Comparison of ENCODE assay signal across 30 cellular contexts in the genomic region with DNA sequence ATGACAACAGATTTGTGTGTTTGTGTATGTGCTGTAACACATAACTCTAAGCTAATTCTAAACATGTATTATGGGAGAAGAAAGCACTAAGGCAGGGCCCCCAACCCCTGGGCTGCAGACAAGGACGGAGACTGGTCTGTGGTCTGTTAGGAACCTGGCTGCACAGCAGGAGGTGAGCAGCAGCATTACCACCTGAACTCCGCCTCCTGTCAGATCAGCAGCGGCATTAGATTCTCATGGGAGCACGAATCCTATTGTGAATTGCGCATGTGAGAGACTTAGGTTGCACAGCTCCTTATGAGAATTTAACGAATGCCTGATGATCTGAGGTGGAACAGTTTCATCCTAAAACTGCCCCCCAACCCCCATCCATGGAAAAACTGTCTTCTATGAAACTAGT. TPM values are rescaled to one million over a fixed set of nuclear protein-coding genes. Genes with fewer than 3 reads are reported as not detected.
"Had no signal": no experiment of that assay in that cellular context is flagged by ENCODE, and none has a peak within 500 bp of the region (broad histone marks: within the 10 kb centered on the region; RNA-seq: fewer than 3 reads in every experiment).

No MANE protein-coding gene starts in this region.

- H3K9me3 ChIP-seq: gastroesophageal sphincter, pancreas, prostate gland, upper lobe of left lung, vagina had no signal

- H3K4me1 ChIP-seq: pancreas, prostate gland, upper lobe of left lung, vagina had no signal

- H3K27ac ChIP-seq: gastroesophageal sphincter, hepatocyte, pancreas, prostate gland, skin epidermis, upper lobe of left lung, vagina had no signal

- H3K27me3 ChIP-seq: gastroesophageal sphincter, hepatocyte, pancreas, upper lobe of left lung, vagina had no signal

- H3K9me3 Mint-ChIP-seq: activated CD4-positive, alpha-beta memory T cell treated with anti-CD3 and anti-CD28 coated beads, Interleukin-2, amount 10 ng/mL, durations not matched to agents 7 days and 5 days; activated CD4-positive, alpha-beta T cell treated with anti-CD3 and anti-CD28 coated beads, Interleukin-2, amount 10 ng/mL, durations not matched to agents 7 days and 5 days; activated T-cell treated with anti-CD3 and anti-CD28 coated beads, Interleukin-2, amount 50 U/mL, for 72 hours; central memory CD8-positive, alpha-beta T cell; mesothelial cell of epicardium; stimulated activated effector memory CD8-positive, alpha-beta T cell treated with anti-CD3 and anti-CD28 coated beads, Interleukin-12 subunit alpha, Interleukin-12 subunit beta, amount 100 ng/mL, for 72 hours; stimulated activated naive CD8-positive, alpha-beta T cell treated with anti-CD3 and anti-CD28 coated beads, Interleukin-15, Interleukin-2, amounts not matched to agents 100 ng/mL and 50 ng/mL, for 24 hours; T-helper 1 cell treated with Interleukin-12 subunit alpha and Interleukin-12 subunit beta and Interleukin-4 antibody, amounts not matched to agents 30 μg/mL and 1 μg/mL, for 36 hours had no signal

- H3K4me1 Mint-ChIP-seq: central memory CD8-positive, alpha-beta T cell; stimulated activated effector memory CD8-positive, alpha-beta T cell treated with anti-CD3 and anti-CD28 coated beads, Interleukin-12 subunit alpha, Interleukin-12 subunit beta, amount 100 ng/mL, for 72 hours had no signal

- H3K4me3 Mint-ChIP-seq: activated CD4-positive, alpha-beta memory T cell treated with anti-CD3 and anti-CD28 coated beads, Interleukin-2, amount 10 ng/mL, durations not matched to agents 7 days and 5 days; activated CD4-positive, alpha-beta T cell treated with anti-CD3 and anti-CD28 coated beads, Interleukin-2, amount 10 ng/mL, durations not matched to agents 7 days and 5 days; activated naive CD8-positive, alpha-beta T cell; activated T-cell treated with anti-CD3 and anti-CD28 coated beads, Interleukin-2, amount 50 U/mL, for 72 hours; central memory CD8-positive, alpha-beta T cell; mesothelial cell of epicardium; naive thymus-derived CD4-positive, alpha-beta T cell; stimulated activated effector memory CD8-positive, alpha-beta T cell treated with anti-CD3 and anti-CD28 coated beads, Interleukin-12 subunit alpha, Interleukin-12 subunit beta, amount 100 ng/mL, for 72 hours; stimulated activated naive CD8-positive, alpha-beta T cell treated with anti-CD3 and anti-CD28 coated beads, Interleukin-15, Interleukin-2, amounts not matched to agents 100 ng/mL and 50 ng/mL, for 24 hours; T-helper 1 cell treated with Interleukin-12 subunit alpha and Interleukin-12 subunit beta and Interleukin-4 antibody, amounts not matched to agents 30 μg/mL and 1 μg/mL, for 36 hours had no signal

- H3K36me3 ChIP-seq: gastroesophageal sphincter, pancreas, prostate gland, upper lobe of left lung, vagina had no signal

- H3K27ac Mint-ChIP-seq: activated CD4-positive, alpha-beta memory T cell treated with anti-CD3 and anti-CD28 coated beads, Interleukin-2, amount 10 ng/mL, durations not matched to agents 7 days and 5 days; activated CD4-positive, alpha-beta T cell treated with anti-CD3 and anti-CD28 coated beads, Interleukin-2, amount 10 ng/mL, durations not matched to agents 7 days and 5 days; activated naive CD8-positive, alpha-beta T cell; activated T-cell treated with anti-CD3 and anti-CD28 coated beads, Interleukin-2, amount 50 U/mL, for 72 hours; mesothelial cell of epicardium; naive thymus-derived CD4-positive, alpha-beta T cell; stimulated activated effector memory CD8-positive, alpha-beta T cell treated with anti-CD3 and anti-CD28 coated beads, Interleukin-12 subunit alpha, Interleukin-12 subunit beta, amount 100 ng/mL, for 72 hours; stimulated activated naive CD8-positive, alpha-beta T cell treated with anti-CD3 and anti-CD28 coated beads, Interleukin-15, Interleukin-2, amounts not matched to agents 100 ng/mL and 50 ng/mL, for 24 hours; T-helper 1 cell treated with Interleukin-12 subunit alpha and Interleukin-12 subunit beta and Interleukin-4 antibody, amounts not matched to agents 30 μg/mL and 1 μg/mL, for 36 hours had no signal

- H3K4me3 ChIP-seq: gastroesophageal sphincter, hepatocyte, pancreas, prostate gland, skin epidermis, upper lobe of left lung, vagina had no signal

- DNase-seq: activated CD4-positive, alpha-beta memory T cell treated with anti-CD3 and anti-CD28 coated beads, Interleukin-2, amount 10 ng/mL, durations not matched to agents 7 days and 5 days; activated CD4-positive, alpha-beta T cell treated with anti-CD3 and anti-CD28 coated beads for 1 hour; activated CD4-positive, alpha-beta T cell treated with anti-CD3 and anti-CD28 coated beads, Interleukin-2, amount 10 ng/mL, durations not matched to agents 7 days and 5 days; activated effector memory CD4-positive, alpha-beta T cell treated with Interleukin-2 at 50 U/mL for 16 hours; activated naive CD4-positive, alpha-beta T cell treated with Interleukin-2 at 50 U/mL for 16 hours; activated T-cell treated with anti-CD3 and anti-CD28 coated beads, Interleukin-2, amount 50 U/mL, for 72 hours; anterior cingulate cortex; effector memory CD4-positive, alpha-beta T cell; kidney; left colon; mammary epithelial cell; naive thymus-derived CD4-positive, alpha-beta T cell; pancreas; retina; stimulated activated CD4-positive, alpha-beta T cell treated with anti-CD3 and anti-CD28 coated beads, Interleukin-12 subunit alpha, Interleukin-12 subunit beta, amount 100 ng/mL, for 4 hours; stimulated activated CD4-positive, alpha-beta T cell treated with anti-CD3 and anti-CD28 coated beads, Interleukin-4, amount 100 ng/mL, for 1 hour; T1000; upper lobe of left lung had no signal

- H3K36me3 Mint-ChIP-seq: activated naive CD8-positive, alpha-beta T cell; mesothelial cell of epicardium; stimulated activated effector memory CD8-positive, alpha-beta T cell treated with anti-CD3 and anti-CD28 coated beads, Interleukin-12 subunit alpha, Interleukin-12 subunit beta, amount 100 ng/mL, for 72 hours had no signal

RNA-seq across cellular contexts. Expression of a gene that starts 14.2 kb away (rescaled TPM):
- total RNA-seq: activated CD4-positive, alpha-beta memory T cell treated with anti-CD3 and anti-CD28 coated beads, Interleukin-2, amount 10 ng/mL, durations not matched to agents 7 days and 5 days; fibroblast of lung had no signal
